8 cellular contexts compared by ENCODE assay signal in genomic region chr3:114827495-114827894, GRCh38.
DNase-seq lines count a peak whose midpoint lies in the region; ATAC-seq and TF ChIP-seq lines count a peak whose summit lies in the region.

No MANE protein-coding gene starts in this region.

- no peak overlapping the region for H3K27ac ChIP-seq in vagina

- H3K27ac Mint-ChIP-seq in MCF 10A (ENCODE audit: low read depth, unreplicated experiment), result no peak overlapping the region

- H3K4me3 Mint-ChIP-seq in MCF 10A (ENCODE audit: unreplicated experiment), result no peak overlapping the region

- H3K36me3 ChIP-seq in BJ (ENCODE audit: control insufficient read depth, insufficient read depth, low read length), result no peaks in the 10 kb centered on the region
- H3K36me3 ChIP-seq in vagina, result no peaks in the 10 kb centered on the region

- DNase-seq in BJ (ENCODE audit: low read depth) (no peak), NCI-H748 (lab: John Stamatoyannopoulos, UW; ENCODE audit: unreplicated experiment) (peak; percentile 57), MCF 10A (ENCODE audit: unreplicated experiment) (peak; percentile 50), left lobe of liver (ENCODE audit: low spot score) (no peak), vagina (ENCODE audit: extremely low spot score in 2 of 2) (no peak)

- CTCF ChIA-PET in BJ (lab: Yijun Ruan, JAX), result interaction anchor here (0.8 to 1.5 kb wide), 5 partner anchors 265 to 985 kb away, joined by 3 to 6 read pairs (median 3); no protein-coding TSS in a partner anchor
- CTCF ChIA-PET in MCF 10A (lab: Yijun Ruan, JAX), result interaction anchor here (0.6 to 1.7 kb wide), 9 partner anchors 13 to 444 kb away, joined by 3 to 6 read pairs (median 4); no protein-coding TSS in a partner anchor

- no peaks in the 10 kb centered on the region for H3K27me3 Mint-ChIP-seq in MCF 10A (ENCODE audit: insufficient read depth, unreplicated experiment)

- H3K9me3 Mint-ChIP-seq in MCF 10A (ENCODE audit: unreplicated experiment), result no peaks in the 10 kb centered on the region

- no peaks in the 10 kb centered on the region for H3K4me1 ChIP-seq in vagina

- POLR2A ChIA-PET in BJ (lab: Charles Lee), result no interaction called here
- POLR2A ChIA-PET in MCF 10A (lab: Yijun Ruan, JAX), result no interaction called here

- no peaks in the 10 kb centered on the region for H3K4me1 Mint-ChIP-seq in MCF 10A (ENCODE audit: insufficient read depth, unreplicated experiment)

- BruUV-seq in MCF 10A (replicated peaks; lab: Mats Ljungman, UMichigan), result no TSS peak

- peak; percentile 59 for TF ChIP-seq CTCF in BJ (IDR thresholded peaks at IDR 0.05; ENCODE audit: insufficient read depth, low read depth, low read length)
- TF ChIP-seq CTCF in MCF 10A (IDR thresholded peaks at IDR 0.05; ENCODE audit: unreplicated experiment), result peak; percentile 64
- TF ChIP-seq CTCF in vagina (IDR thresholded peaks at IDR 0.05), result peak in 1 of 3 experiments; percentile 26

- intact Hi-C loops in MCF 10A (cut with micrococcal nuclease) (loop anchor here (1.0 to 10.0 kb wide), 7 partner anchors 213 to 990 kb away; no protein-coding TSS in a partner anchor), vagina (cut with DNase I) (no loop called here)

- no peaks in the 10 kb centered on the region for H3K9me3 ChIP-seq in vagina

- H3K27me3 ChIP-seq in BJ (ENCODE audit: control insufficient read depth, insufficient read depth, low read length) (no peaks in the 10 kb centered on the region), vagina (no peaks in the 10 kb centered on the region)

- ATAC-seq in GM18861 (IDR thresholded peaks at IDR 0.05; ENCODE audit: unreplicated experiment) (peak; percentile 75), HG03432 (IDR thresholded peaks at IDR 0.05; ENCODE audit: unreplicated experiment) (peak; percentile 81), left lobe of liver (peak; percentile 89), HG03045 (IDR thresholded peaks at IDR 0.05; ENCODE audit: unreplicated experiment) (no peak)

- TF ChIP-seq POLR2A in vagina (IDR thresholded peaks at IDR 0.05), result no peak

- H3K36me3 Mint-ChIP-seq in MCF 10A (ENCODE audit: insufficient read depth, unreplicated experiment), result no peaks in the 10 kb centered on the region

- H3K4me3 ChIP-seq in BJ (ENCODE audit: low read depth, low read length) (no peak overlapping the region), vagina (no peak overlapping the region)

Comparison
In these comparisons a context has a peak if more than half of its experiments do, and no peak if none do; other contexts are left out.
1. DNase-seq: peak in NCI-H748 (single experiment) and MCF 10A (single experiment); none in BJ (single experiment), left lobe of liver (single experiment) and vagina (0 of 2).